ENCODE assay signal across 22 cellular contexts in the genomic region with DNA sequence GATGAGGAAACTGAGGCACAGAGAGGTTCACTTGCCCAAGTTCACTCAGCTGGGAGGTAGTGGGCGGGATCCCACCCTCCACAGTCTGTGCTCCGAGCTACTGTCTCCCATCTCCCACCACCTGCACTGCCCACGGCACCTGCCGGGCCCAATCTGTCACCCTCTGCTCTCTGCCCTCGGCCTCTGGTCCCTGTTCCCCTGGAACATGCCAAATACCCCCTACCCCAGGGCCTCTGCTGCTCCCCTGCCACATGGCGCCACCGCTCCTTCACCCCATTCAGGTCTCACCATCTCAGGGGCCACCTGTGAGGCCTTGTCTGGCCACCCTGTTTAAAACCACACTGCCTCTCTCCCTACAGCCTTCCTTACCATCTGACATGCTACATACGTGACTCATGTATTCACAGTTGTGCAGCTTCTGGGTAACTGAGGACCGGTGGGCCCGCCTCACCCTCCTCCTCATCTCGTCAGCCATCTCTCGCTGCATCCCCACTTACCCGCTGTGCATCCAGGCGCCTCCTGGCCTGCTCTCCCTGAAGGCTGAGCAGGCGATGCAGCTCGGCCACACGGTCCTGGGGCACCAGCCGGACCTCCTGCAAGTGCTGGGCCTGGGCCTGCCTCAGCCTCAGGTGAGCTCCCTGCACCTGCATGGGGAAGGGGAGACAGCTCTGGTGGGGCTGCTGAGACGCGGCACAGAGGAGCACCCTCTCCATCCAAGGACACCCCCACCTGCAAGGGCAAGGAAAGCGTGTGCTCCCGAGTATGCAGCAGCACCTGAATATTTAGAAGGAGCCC. TPM values are rescaled to one million over a fixed set of nuclear protein-coding genes. Genes with fewer than 3 reads are reported as not detected.
DNase-seq lines count a peak whose midpoint lies in the region; ATAC-seq and TF ChIP-seq lines count a peak whose summit lies in the region.
"Had no signal": no experiment of that assay in that cellular context is flagged by ENCODE, and none has a peak within 500 bp of the region (broad histone marks: within the 10 kb centered on the region; RNA-seq: fewer than 3 reads in every experiment).

No MANE protein-coding gene starts in this region.

- H3K36me3 Mint-ChIP-seq in MCF 10A (ENCODE audit: insufficient read depth, unreplicated experiment), result no peaks in the 10 kb centered on the region
- no peaks in the 10 kb centered on the region for H3K36me3 Mint-ChIP-seq in dendritic cell treated with granulocyte-macrophage colony-stimulating factor and Interleukin-4, amounts not matched to agents 40 ng/mL and 50 ng/mL, for 4 days (ENCODE audit: low read depth)
- H3K36me3 Mint-ChIP-seq in nephron progenitor cell (ENCODE audit: low read depth), result peaks cover 66% of the 10 kb centered on the region

- no peak overlapping the region for H3K27ac ChIP-seq in breast epithelium
- H3K27ac ChIP-seq: C4-2B, RWPE1, SK-N-MC had no signal

- CTCF ChIA-PET in MCF 10A (lab: Yijun Ruan, JAX), result interaction anchor here (0.6 kb wide), 2 partner anchors 36 to 459 kb away, joined by 4 to 5 read pairs; no protein-coding TSS in a partner anchor

- H3K4me1 ChIP-seq in breast epithelium, result no peaks in the 10 kb centered on the region

- no TSS peak for BruUV-seq in MCF 10A (replicated peaks; lab: Mats Ljungman, UMichigan)

- H3K27me3 ChIP-seq in breast epithelium, result no peaks in the 10 kb centered on the region
- H3K27me3 ChIP-seq: MG63 had no signal

- TF ChIP-seq CTCF in MCF 10A (IDR thresholded peaks at IDR 0.05; ENCODE audit: unreplicated experiment) (no peak), breast epithelium (IDR thresholded peaks at IDR 0.05) (no peak), nephron progenitor cell (IDR thresholded peaks at IDR 0.05) (no peak)

- no peak for TF ChIP-seq POLR2A in breast epithelium (IDR thresholded peaks at IDR 0.05)

- H3K36me3 ChIP-seq in breast epithelium, result no peaks in the 10 kb centered on the region
- H3K36me3 ChIP-seq: MG63 had no signal

- no peaks in the 10 kb centered on the region for H3K4me1 Mint-ChIP-seq in MCF 10A (ENCODE audit: insufficient read depth, unreplicated experiment)
- peaks cover 35% of the 10 kb centered on the region for H3K4me1 Mint-ChIP-seq in dendritic cell treated with granulocyte-macrophage colony-stimulating factor and Interleukin-4, amounts not matched to agents 40 ng/mL and 50 ng/mL, for 4 days (ENCODE audit: low read depth)
- H3K4me1 Mint-ChIP-seq in nephron progenitor cell, result no peaks in the 10 kb centered on the region
- H3K4me1 Mint-ChIP-seq: CD8-positive, alpha-beta memory T cell had no signal

- peak overlapping the region; percentile 87 for H3K27ac Mint-ChIP-seq in MCF 10A (ENCODE audit: low read depth, unreplicated experiment)
- peak overlapping the region; percentile 51 for H3K27ac Mint-ChIP-seq in dendritic cell treated with granulocyte-macrophage colony-stimulating factor and Interleukin-4, amounts not matched to agents 40 ng/mL and 50 ng/mL, for 4 days
- peak overlapping the region; percentile 46 for H3K27ac Mint-ChIP-seq in nephron progenitor cell
- H3K27ac Mint-ChIP-seq: CD8-positive, alpha-beta memory T cell had no signal

- no peaks in the 10 kb centered on the region for H3K9me3 Mint-ChIP-seq in MCF 10A (ENCODE audit: unreplicated experiment)
- no peaks in the 10 kb centered on the region for H3K9me3 Mint-ChIP-seq in dendritic cell treated with granulocyte-macrophage colony-stimulating factor and Interleukin-4, amounts not matched to agents 40 ng/mL and 50 ng/mL, for 4 days
- peaks cover 4% of the 10 kb centered on the region for H3K9me3 Mint-ChIP-seq in nephron progenitor cell
- H3K9me3 Mint-ChIP-seq: CD8-positive, alpha-beta memory T cell had no signal

- H3K9me3 ChIP-seq in breast epithelium, result no peaks in the 10 kb centered on the region
- H3K9me3 ChIP-seq: MG63 had no signal

- no peak overlapping the region for H3K4me3 ChIP-seq in breast epithelium
- H3K4me3 ChIP-seq: MG63, SK-N-MC had no signal

- H3K27me3 Mint-ChIP-seq in MCF 10A (ENCODE audit: insufficient read depth, unreplicated experiment), result peaks cover 12% of the 10 kb centered on the region
- peaks cover 3% of the 10 kb centered on the region for H3K27me3 Mint-ChIP-seq in dendritic cell treated with granulocyte-macrophage colony-stimulating factor and Interleukin-4, amounts not matched to agents 40 ng/mL and 50 ng/mL, for 4 days
- H3K27me3 Mint-ChIP-seq in nephron progenitor cell (ENCODE audit: low read depth, poor library complexity), result no peaks in the 10 kb centered on the region

- no peak for DNase-seq in MCF 10A (ENCODE audit: unreplicated experiment)
- DNase-seq in breast epithelium (ENCODE audit: low spot score in 2 of 2), result no peak
- DNase-seq in nephron progenitor cell, result no peak
- DNase-seq in ureter (ENCODE audit: low spot score), result peak; percentile 37
- no peak for DNase-seq in NCI-H82 treated with DMSO at 0.1 percent for 48 hours (lab: John Stamatoyannopoulos, UW; ENCODE audit: unreplicated experiment)
- DNase-seq: CD8-positive, alpha-beta memory T cell; DMS53; GDM1; Kasumi-1; MG63; NCI-H1048; NCI-H1417 treated with DMSO at 0.1 percent for 48 hours; NCI-H187 treated with DMSO at 0.1 percent for 48 hours; NCI-H2107; NCI-H2227 treated with DMSO at 0.1 percent for 48 hours; NCI-H510A; SHP77 treated with DMSO at 0.1 percent for 48 hours had no signal

- POLR2A ChIA-PET in MCF 10A (lab: Yijun Ruan, JAX), result interaction anchor here (0.6 kb wide), 1 partner anchor 116 kb away, joined by 3 read pairs; no protein-coding TSS in a partner anchor

- no peak overlapping the region for H3K4me3 Mint-ChIP-seq in MCF 10A (ENCODE audit: unreplicated experiment)
- H3K4me3 Mint-ChIP-seq in dendritic cell treated with granulocyte-macrophage colony-stimulating factor and Interleukin-4, amounts not matched to agents 40 ng/mL and 50 ng/mL, for 4 days, result no peak overlapping the region
- H3K4me3 Mint-ChIP-seq in nephron progenitor cell, result no peak overlapping the region
- H3K4me3 Mint-ChIP-seq: CD8-positive, alpha-beta memory T cell had no signal

- no peak for ATAC-seq in HG02588 (IDR thresholded peaks at IDR 0.05; ENCODE audit: unreplicated experiment)

- intact Hi-C loops in MCF 10A (cut with micrococcal nuclease), result no loop called here
- intact Hi-C loops in breast epithelium (cut with DNase I; ENCODE audit: low total_unique reads), result no loop called here
- intact Hi-C loops in dendritic cell treated with granulocyte-macrophage colony-stimulating factor and Interleukin-4, amounts not matched to agents 40 ng/mL and 50 ng/mL, for 4 days (cut with micrococcal nuclease), result no loop called here

RNA-seq across cellular contexts. Expression of a gene that starts 50.6 kb away (rescaled TPM):
- total RNA-seq in MCF 10A (2022), result 5.2 and 6.0 TPM in 2 replicates
- total RNA-seq in breast epithelium, result under 1 TPM; 0.32 to 0.73 (median 0.33) TPM
- total RNA-seq in ureter, result 3.8 TPM
